ENCODE assay signal across 12 cellular contexts in genomic region chr4:86497131-86497530, GRCh38.
DNase-seq lines count a peak whose midpoint lies in the region; ATAC-seq and TF ChIP-seq lines count a peak whose summit lies in the region.
"Had no signal": no experiment of that assay in that cellular context is flagged by ENCODE, and none has a peak within 500 bp of the region (broad histone marks: within the 10 kb centered on the region; RNA-seq: fewer than 3 reads in every experiment).

No MANE protein-coding gene starts in this region.

- no peak overlapping the region for H2AFZ ChIP-seq in GM23248

- H3K27ac ChIP-seq in GM23248 = peak overlapping the region; percentile 53
- H3K27ac ChIP-seq in SJCRH30 = no peak overlapping the region
- H3K27ac ChIP-seq in gastrocnemius medialis = peak overlapping the region in 2 of 4 donors; percentile 22 to 54

- H3K4me1 ChIP-seq in GM23248 (ENCODE audit: insufficient read depth) (peaks cover 50% of the 10 kb centered on the region), SJCRH30 (peaks cover 24% of the 10 kb centered on the region), gastrocnemius medialis (peaks cover 8 to 14% of the 10 kb centered on the region in 2 donors)

- H3K27me3 ChIP-seq in GM23248 (replicated peaks; ENCODE audit: insufficient read depth) = no peaks in the 10 kb centered on the region
- H3K27me3 ChIP-seq in SJCRH30 = no peaks in the 10 kb centered on the region
- no peaks in the 10 kb centered on the region for H3K27me3 ChIP-seq in gastrocnemius medialis

- H3K9me3 Mint-ChIP-seq in stimulated activated memory B cell treated with anti-CD40 and anti-IgM and Interleukin-4, amounts not matched to agents 10 μg/mL and 1 μg/mL and 100 μg/mL, for 72 hours = no peaks in the 10 kb centered on the region

- intact Hi-C loops in gastrocnemius medialis (cut with DNase I; ENCODE audit: low total_unique reads) = no loop called here

- peak overlapping the region; percentile 52 for H3K4me2 ChIP-seq in GM23248 (ENCODE audit: unreplicated experiment)

- peak; percentile 95 to 99 for ATAC-seq in gastrocnemius medialis
- no peak for ATAC-seq in stimulated activated memory B cell treated with anti-CD40 and anti-IgM and Interleukin-4, amounts not matched to agents 10 μg/mL and 1 μg/mL and 100 μg/mL, for 72 hours
- no peak for ATAC-seq in GM21576 (IDR thresholded peaks at IDR 0.05; ENCODE audit: unreplicated experiment)
- ATAC-seq: K562 had no signal

- H3K36me3 ChIP-seq in GM23248 (ENCODE audit: low read depth) (no peaks in the 10 kb centered on the region), SJCRH30 (no peaks in the 10 kb centered on the region), gastrocnemius medialis (no peaks in the 10 kb centered on the region)

- H3K27ac Mint-ChIP-seq in stimulated activated memory B cell treated with anti-CD40 and anti-IgM and Interleukin-4, amounts not matched to agents 10 μg/mL and 1 μg/mL and 100 μg/mL, for 72 hours = no peak overlapping the region

- no peaks in the 10 kb centered on the region for H3K36me3 Mint-ChIP-seq in stimulated activated memory B cell treated with anti-CD40 and anti-IgM and Interleukin-4, amounts not matched to agents 10 μg/mL and 1 μg/mL and 100 μg/mL, for 72 hours

- TF ChIP-seq POLR2A in gastrocnemius medialis (IDR thresholded peaks at IDR 0.05) = no peak

- 5% methylated on average over 2 of the region's 2 CpGs for WGBS in GM23248 (ENCODE audit: low coverage in 1 of 2, low lambda C conversion rate in 2 of 2, missing lambda C conversion rate in 2 of 2), 2 experiments

- peaks cover 23% of the 10 kb centered on the region for H3F3A ChIP-seq in GM23248 (ENCODE audit: insufficient read depth)

- no peak overlapping the region for H3K9ac ChIP-seq in GM23248

- DNase-seq in GM23248 = peak; percentile 77
- peak; percentile 35 to 68 for DNase-seq in SJCRH30
- peak; percentile 61 for DNase-seq in foreskin melanocyte
- DNase-seq in gastrocnemius medialis = peak; percentile 53 to 62
- no peak for DNase-seq in RPMI8226
- DNase-seq in NOMO-1 treated with DMSO at 0.1 percent for 48 hours (lab: John Stamatoyannopoulos, UW; ENCODE audit: unreplicated experiment) = no peak
- DNase-seq: activated CD4-positive, alpha-beta T cell treated with anti-CD3 and anti-CD28 coated beads for 4 hours; activated effector memory CD4-positive, alpha-beta T cell treated with anti-CD3 and anti-CD28 coated beads, Interleukin-2, amount 50 U/mL, for 16 hours; DMS53 had no signal

- H4K20me1 ChIP-seq in GM23248 (ENCODE audit: insufficient read depth) = no peaks in the 10 kb centered on the region

- in situ Hi-C loops in GM23248 (cut with MboI) (loop anchor here (5.0 to 25.0 kb wide), 2 partner anchors 400 to 590 kb away; no protein-coding TSS in a partner anchor), gastrocnemius medialis (cut with MboI; ENCODE audit: low sequenced_read_pairs in 4 of 4) (loop anchor here (5.0 kb wide), 1 partner anchor 400 kb away; no protein-coding TSS in a partner anchor)

- no peaks in the 10 kb centered on the region for H3K9me3 ChIP-seq in GM23248 (ENCODE audit: low read depth)
- no peaks in the 10 kb centered on the region for H3K9me3 ChIP-seq in SJCRH30 (replicated peaks)
- no peaks in the 10 kb centered on the region for H3K9me3 ChIP-seq in gastrocnemius medialis

- H3K4me3 ChIP-seq in GM23248 (peak overlapping the region; percentile 17; the same call in 1 of the 2 replicates), SJCRH30 (no peak overlapping the region), gastrocnemius medialis (no peak overlapping the region)
- H3K4me3 ChIP-seq: K562 had no signal

- H3K4me1 Mint-ChIP-seq in stimulated activated memory B cell treated with anti-CD40 and anti-IgM and Interleukin-4, amounts not matched to agents 10 μg/mL and 1 μg/mL and 100 μg/mL, for 72 hours = no peaks in the 10 kb centered on the region

- H3K4me3 Mint-ChIP-seq in stimulated activated memory B cell treated with anti-CD40 and anti-IgM and Interleukin-4, amounts not matched to agents 10 μg/mL and 1 μg/mL and 100 μg/mL, for 72 hours = no peak overlapping the region

- no peaks in the 10 kb centered on the region for H3K9me2 ChIP-seq in GM23248 (ENCODE audit: insufficient read depth)

- TF ChIP-seq CTCF in gastrocnemius medialis (IDR thresholded peaks at IDR 0.05 in 4 of 5, conservative IDR thresholded peaks at IDR 0.05 in 1 of 5) = no peak

- H3K79me2 ChIP-seq in GM23248 (ENCODE audit: insufficient read depth) = no peaks in the 10 kb centered on the region

- peaks cover 8% of the 10 kb centered on the region for H3K27me3 Mint-ChIP-seq in stimulated activated memory B cell treated with anti-CD40 and anti-IgM and Interleukin-4, amounts not matched to agents 10 μg/mL and 1 μg/mL and 100 μg/mL, for 72 hours

Comparison
In these comparisons a context has a peak if more than half of its experiments do, and no peak if none do; other contexts are left out.
1. DNase-seq: peak in GM23248 (single experiment), SJCRH30 (2 of 2), foreskin melanocyte (single experiment) and gastrocnemius medialis (2 of 2); none in RPMI8226 (single experiment) and NOMO-1 treated with DMSO at 0.1 percent for 48 hours (single experiment).
2. ATAC-seq: peak in gastrocnemius medialis (2 of 2); none in stimulated activated memory B cell treated with anti-CD40 and anti-IgM and Interleukin-4, amounts not matched to agents 10 μg/mL and 1 μg/mL and 100 μg/mL, for 72 hours (single experiment) and GM21576 (single experiment).